13 cellular contexts compared by ENCODE assay signal in the genomic region with DNA sequence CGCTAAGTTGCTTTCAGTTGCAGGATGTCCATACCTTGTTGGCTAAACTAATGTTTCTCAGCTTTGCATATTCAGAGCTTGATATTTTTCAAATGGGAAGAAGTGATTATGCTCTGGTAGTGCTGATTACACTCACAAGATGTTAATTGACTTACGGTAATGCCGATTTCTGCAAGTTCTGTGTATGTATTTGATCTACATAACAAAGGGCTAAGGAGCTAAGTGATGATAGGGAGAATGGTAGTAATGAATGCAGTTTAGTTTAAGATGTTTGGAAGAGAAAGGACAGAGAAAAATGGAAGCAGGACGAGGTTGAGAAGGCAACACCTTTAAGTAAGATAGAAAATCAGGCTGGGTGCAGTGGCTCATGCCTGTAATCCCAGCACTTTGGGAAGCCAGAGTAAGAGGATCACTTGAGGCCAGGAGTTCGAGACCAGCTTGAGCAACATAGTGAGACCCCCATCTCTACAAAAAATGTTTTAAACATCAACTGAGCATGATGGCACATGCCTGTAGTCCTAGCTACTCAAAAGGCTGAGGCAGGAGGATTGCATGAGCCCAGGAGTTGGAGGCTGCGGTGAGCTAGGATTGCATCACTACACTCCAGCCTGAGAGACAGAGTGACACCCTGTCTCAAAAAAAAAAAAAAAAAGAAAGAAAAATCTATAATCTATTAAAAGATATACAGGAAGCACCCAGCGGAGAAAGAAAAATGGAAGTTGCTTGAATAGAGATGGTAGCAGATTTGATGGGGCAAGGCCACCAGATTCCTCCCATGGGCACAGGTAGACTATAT.
DNase-seq lines count a peak whose midpoint lies in the region; ATAC-seq and TF ChIP-seq lines count a peak whose summit lies in the region.
"Had no signal": no experiment of that assay in that cellular context is flagged by ENCODE, and none has a peak within 500 bp of the region (broad histone marks: within the 10 kb centered on the region; RNA-seq: fewer than 3 reads in every experiment).

No MANE protein-coding gene starts in this region.

- no peaks in the 10 kb centered on the region for H3K9me3 ChIP-seq in CD8-positive, alpha-beta memory T cell (ENCODE audit: low read length)
- no peaks in the 10 kb centered on the region for H3K9me3 ChIP-seq in HAP-1

- TF ChIP-seq CTCF in endothelial cell (IDR thresholded peaks at IDR 0.05; ENCODE audit: unreplicated experiment), result no peak

- no peaks in the 10 kb centered on the region for H3K27me3 ChIP-seq in CD8-positive, alpha-beta memory T cell (ENCODE audit: insufficient read depth, low read length, poor library complexity, severe bottlenecking)
- H3K27me3 ChIP-seq in HAP-1 (ENCODE audit: low read depth), result no peaks in the 10 kb centered on the region

- CTCF ChIA-PET in CD8-positive, alpha-beta memory T cell (lab: Charles Lee), result interaction anchor here (0.7 to 1.9 kb wide), 7 partner anchors 9 to 379 kb away, joined by 3 to 5 read pairs (median 3); no protein-coding TSS in a partner anchor
- CTCF ChIA-PET in T-cell (lab: Charles Lee), result interaction anchor here in 1 of 2 donors (0.6 to 2.5 kb wide), 6 partner anchors 11 to 499 kb away, joined by 3 to 8 read pairs (median 6); no protein-coding TSS in a partner anchor

- peaks cover 73% of the 10 kb centered on the region for H3K4me1 ChIP-seq in CD8-positive, alpha-beta memory T cell (ENCODE audit: insufficient read depth, low read length)
- peaks cover 30% of the 10 kb centered on the region for H3K4me1 ChIP-seq in HAP-1

- H3K27ac ChIP-seq in CD8-positive, alpha-beta memory T cell (ENCODE audit: low read depth, low read length), result peak overlapping the region; percentile 0

- no peak for DNase-seq in CD8-positive, alpha-beta memory T cell
- DNase-seq in HAP-1 (ENCODE audit: low spot score in 2 of 2) (peak; percentile 43 to 91), T-cell (no peak), endothelial cell (ENCODE audit: low spot score) (no peak), NCI-H2196 (lab: John Stamatoyannopoulos, UW; ENCODE audit: unreplicated experiment) (no peak)
- DNase-seq: aorta, NCI-H1048, nucleus accumbens had no signal

- H3K9me3 Mint-ChIP-seq in CD8-positive, alpha-beta memory T cell, result no peaks in the 10 kb centered on the region
- H3K9me3 Mint-ChIP-seq in T-cell (no peaks in the 10 kb centered on the region), endothelial cell (ENCODE audit: unreplicated experiment) (no peaks in the 10 kb centered on the region)
- H3K9me3 Mint-ChIP-seq: dendritic cell treated with granulocyte-macrophage colony-stimulating factor and Interleukin-4, amounts not matched to agents 40 ng/mL and 50 ng/mL, for 4 days had no signal

- peak overlapping the region in 7 of 8 donors; percentile 80 to 98 (median 87) for H3K27ac Mint-ChIP-seq in CD8-positive, alpha-beta memory T cell
- H3K27ac Mint-ChIP-seq in T-cell (peak overlapping the region; percentile 87 to 92), endothelial cell (ENCODE audit: unreplicated experiment) (peak overlapping the region; percentile 70)
- H3K27ac Mint-ChIP-seq: dendritic cell treated with granulocyte-macrophage colony-stimulating factor and Interleukin-4, amounts not matched to agents 40 ng/mL and 50 ng/mL, for 4 days had no signal

- H3K4me3 ChIP-seq in CD8-positive, alpha-beta memory T cell (ENCODE audit: low read length), result no peak overlapping the region
- no peak overlapping the region for H3K4me3 ChIP-seq in HAP-1

- POLR2A ChIA-PET in CD8-positive, alpha-beta memory T cell (lab: Charles Lee), result interaction anchor here (0.5 to 2.6 kb wide), 3 partner anchors 10 to 60 kb away, joined by 3 to 20 read pairs (median 8); no protein-coding TSS in a partner anchor
- POLR2A ChIA-PET in T-cell (lab: Charles Lee), result interaction anchor here (0.6 to 3.3 kb wide), 6 partner anchors 10 to 515 kb away, joined by 3 to 17 read pairs (median 6); no protein-coding TSS in a partner anchor

- H3K4me3 Mint-ChIP-seq in CD8-positive, alpha-beta memory T cell, result peak overlapping the region in 6 of 7 donors; percentile 6 to 80 (median 17)
- H3K4me3 Mint-ChIP-seq in T-cell (peak overlapping the region in 2 of 3 donors; percentile 11 to 77), endothelial cell (ENCODE audit: unreplicated experiment) (no peak overlapping the region)
- H3K4me3 Mint-ChIP-seq: dendritic cell treated with granulocyte-macrophage colony-stimulating factor and Interleukin-4, amounts not matched to agents 40 ng/mL and 50 ng/mL, for 4 days had no signal

- peaks cover 75 to 91% (median 88%) of the 10 kb centered on the region in 3 donors for H3K4me1 Mint-ChIP-seq in CD8-positive, alpha-beta memory T cell
- H3K4me1 Mint-ChIP-seq in T-cell (peaks cover 81 to 88% (median 83%) of the 10 kb centered on the region in 3 donors), endothelial cell (ENCODE audit: unreplicated experiment) (peaks cover 44% of the 10 kb centered on the region)

- H3K36me3 ChIP-seq in CD8-positive, alpha-beta memory T cell (ENCODE audit: insufficient read depth, low read length), result no peaks in the 10 kb centered on the region
- H3K36me3 ChIP-seq in HAP-1 (replicated peaks), result no peaks in the 10 kb centered on the region

- in situ Hi-C loops in HAP-1 (cut with MboI; ENCODE audit: low sequenced_read_pairs), result no loop called here

- peaks cover 0 to 20% (median 4%) of the 10 kb centered on the region in 3 donors for H3K36me3 Mint-ChIP-seq in CD8-positive, alpha-beta memory T cell
- H3K36me3 Mint-ChIP-seq in T-cell (peaks cover 10% of the 10 kb centered on the region), endothelial cell (ENCODE audit: low read depth, unreplicated experiment) (no peaks in the 10 kb centered on the region)

- no peak for ATAC-seq in T-cell (replicated peaks in 1 of 4)
- no peak for ATAC-seq in HG02642 (IDR thresholded peaks at IDR 0.05; ENCODE audit: poor library complexity, unreplicated experiment)
- no peak for ATAC-seq in HG03196 (IDR thresholded peaks at IDR 0.05; ENCODE audit: unreplicated experiment)
- ATAC-seq in HG03342 (IDR thresholded peaks at IDR 0.05; ENCODE audit: unreplicated experiment), result no peak
- ATAC-seq: HCT116 had no signal

- peaks cover 0 to 1% of the 10 kb centered on the region in 2 donors for H3K27me3 Mint-ChIP-seq in CD8-positive, alpha-beta memory T cell
- H3K27me3 Mint-ChIP-seq in T-cell (no peaks in the 10 kb centered on the region), endothelial cell (ENCODE audit: unreplicated experiment) (peaks cover 2% of the 10 kb centered on the region)
- H3K27me3 Mint-ChIP-seq: dendritic cell treated with granulocyte-macrophage colony-stimulating factor and Interleukin-4, amounts not matched to agents 40 ng/mL and 50 ng/mL, for 4 days had no signal

Comparison
In these comparisons a context has a peak if more than half of its experiments do, and no peak if none do; other contexts are left out.
1. DNase-seq: peak in HAP-1 (2 of 2); none in CD8-positive, alpha-beta memory T cell (0 of 5), T-cell (0 of 34), endothelial cell (single experiment) and NCI-H2196 (single experiment).
2. Peak in every context shown above with its lines, with median percentiles within 50 percentile points of each other: H3K27ac Mint-ChIP-seq.